ENCODE assay signal across 1 cellular context in the genomic region with DNA sequence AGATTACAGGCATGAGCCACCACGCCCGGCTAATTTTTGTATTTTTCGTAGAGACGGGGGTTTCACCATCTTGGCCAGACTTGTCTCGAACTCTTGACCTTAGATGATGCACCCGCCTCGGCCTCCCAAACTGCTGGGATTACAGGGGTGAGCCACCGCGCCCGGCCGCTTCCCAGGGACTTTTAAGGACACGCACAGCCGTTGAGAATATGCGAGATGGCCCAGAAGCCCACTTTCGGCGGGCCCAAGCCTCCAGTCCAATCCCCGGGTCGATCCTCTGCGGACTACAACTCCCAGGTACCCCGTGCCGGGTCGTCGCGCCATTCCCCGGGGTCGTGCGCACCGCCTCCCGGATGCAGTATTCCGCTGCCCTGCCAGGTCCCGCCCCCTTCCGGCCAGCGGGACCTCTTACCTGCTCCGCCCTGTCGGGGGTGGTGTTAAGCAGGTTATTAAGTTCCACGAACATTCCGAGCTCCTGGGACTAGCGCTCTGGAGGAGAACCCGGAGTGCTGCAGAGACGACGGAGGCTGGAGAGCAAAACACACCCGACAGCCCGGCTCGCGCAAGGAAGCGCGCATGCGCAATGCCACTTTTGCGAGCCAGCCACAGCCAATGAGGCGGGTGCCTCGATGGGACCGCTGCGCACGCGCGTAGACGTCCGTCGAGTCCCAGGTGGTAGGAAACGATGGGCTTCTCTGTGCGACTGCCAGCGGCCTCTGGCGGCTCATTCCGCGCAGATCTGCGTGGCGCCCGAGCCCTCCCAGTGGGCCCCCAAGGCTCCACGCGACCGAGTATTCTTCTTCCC.
A peak's percentile ranks its signal among the peaks of the same experiment; 100 is the strongest.
TF ChIP-seq lines count a peak whose summit lies in the region.

A gene with protein sequence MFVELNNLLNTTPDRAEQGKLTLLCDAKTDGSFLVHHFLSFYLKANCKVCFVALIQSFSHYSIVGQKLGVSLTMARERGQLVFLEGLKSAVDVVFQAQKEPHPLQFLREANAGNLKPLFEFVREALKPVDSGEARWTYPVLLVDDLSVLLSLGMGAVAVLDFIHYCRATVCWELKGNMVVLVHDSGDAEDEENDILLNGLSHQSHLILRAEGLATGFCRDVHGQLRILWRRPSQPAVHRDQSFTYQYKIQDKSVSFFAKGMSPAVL (minus strand): TSS at position 588 of the 805 bp plus-strand sequence. CDS start 122 bp downstream, at position 466.

TF ChIP-seq in K562, 482 proteins besides CTCF, POLR2A, EP300 and RAD21 (continued from another document and continues in another):
- TF ChIP-seq POLR2AphosphoS5 (IDR thresholded peaks at IDR 0.05; ENCODE audit: control insufficient read depth, insufficient read depth, low read depth, low read length), result peak; percentile 76
- TF ChIP-seq, protein P1, sequence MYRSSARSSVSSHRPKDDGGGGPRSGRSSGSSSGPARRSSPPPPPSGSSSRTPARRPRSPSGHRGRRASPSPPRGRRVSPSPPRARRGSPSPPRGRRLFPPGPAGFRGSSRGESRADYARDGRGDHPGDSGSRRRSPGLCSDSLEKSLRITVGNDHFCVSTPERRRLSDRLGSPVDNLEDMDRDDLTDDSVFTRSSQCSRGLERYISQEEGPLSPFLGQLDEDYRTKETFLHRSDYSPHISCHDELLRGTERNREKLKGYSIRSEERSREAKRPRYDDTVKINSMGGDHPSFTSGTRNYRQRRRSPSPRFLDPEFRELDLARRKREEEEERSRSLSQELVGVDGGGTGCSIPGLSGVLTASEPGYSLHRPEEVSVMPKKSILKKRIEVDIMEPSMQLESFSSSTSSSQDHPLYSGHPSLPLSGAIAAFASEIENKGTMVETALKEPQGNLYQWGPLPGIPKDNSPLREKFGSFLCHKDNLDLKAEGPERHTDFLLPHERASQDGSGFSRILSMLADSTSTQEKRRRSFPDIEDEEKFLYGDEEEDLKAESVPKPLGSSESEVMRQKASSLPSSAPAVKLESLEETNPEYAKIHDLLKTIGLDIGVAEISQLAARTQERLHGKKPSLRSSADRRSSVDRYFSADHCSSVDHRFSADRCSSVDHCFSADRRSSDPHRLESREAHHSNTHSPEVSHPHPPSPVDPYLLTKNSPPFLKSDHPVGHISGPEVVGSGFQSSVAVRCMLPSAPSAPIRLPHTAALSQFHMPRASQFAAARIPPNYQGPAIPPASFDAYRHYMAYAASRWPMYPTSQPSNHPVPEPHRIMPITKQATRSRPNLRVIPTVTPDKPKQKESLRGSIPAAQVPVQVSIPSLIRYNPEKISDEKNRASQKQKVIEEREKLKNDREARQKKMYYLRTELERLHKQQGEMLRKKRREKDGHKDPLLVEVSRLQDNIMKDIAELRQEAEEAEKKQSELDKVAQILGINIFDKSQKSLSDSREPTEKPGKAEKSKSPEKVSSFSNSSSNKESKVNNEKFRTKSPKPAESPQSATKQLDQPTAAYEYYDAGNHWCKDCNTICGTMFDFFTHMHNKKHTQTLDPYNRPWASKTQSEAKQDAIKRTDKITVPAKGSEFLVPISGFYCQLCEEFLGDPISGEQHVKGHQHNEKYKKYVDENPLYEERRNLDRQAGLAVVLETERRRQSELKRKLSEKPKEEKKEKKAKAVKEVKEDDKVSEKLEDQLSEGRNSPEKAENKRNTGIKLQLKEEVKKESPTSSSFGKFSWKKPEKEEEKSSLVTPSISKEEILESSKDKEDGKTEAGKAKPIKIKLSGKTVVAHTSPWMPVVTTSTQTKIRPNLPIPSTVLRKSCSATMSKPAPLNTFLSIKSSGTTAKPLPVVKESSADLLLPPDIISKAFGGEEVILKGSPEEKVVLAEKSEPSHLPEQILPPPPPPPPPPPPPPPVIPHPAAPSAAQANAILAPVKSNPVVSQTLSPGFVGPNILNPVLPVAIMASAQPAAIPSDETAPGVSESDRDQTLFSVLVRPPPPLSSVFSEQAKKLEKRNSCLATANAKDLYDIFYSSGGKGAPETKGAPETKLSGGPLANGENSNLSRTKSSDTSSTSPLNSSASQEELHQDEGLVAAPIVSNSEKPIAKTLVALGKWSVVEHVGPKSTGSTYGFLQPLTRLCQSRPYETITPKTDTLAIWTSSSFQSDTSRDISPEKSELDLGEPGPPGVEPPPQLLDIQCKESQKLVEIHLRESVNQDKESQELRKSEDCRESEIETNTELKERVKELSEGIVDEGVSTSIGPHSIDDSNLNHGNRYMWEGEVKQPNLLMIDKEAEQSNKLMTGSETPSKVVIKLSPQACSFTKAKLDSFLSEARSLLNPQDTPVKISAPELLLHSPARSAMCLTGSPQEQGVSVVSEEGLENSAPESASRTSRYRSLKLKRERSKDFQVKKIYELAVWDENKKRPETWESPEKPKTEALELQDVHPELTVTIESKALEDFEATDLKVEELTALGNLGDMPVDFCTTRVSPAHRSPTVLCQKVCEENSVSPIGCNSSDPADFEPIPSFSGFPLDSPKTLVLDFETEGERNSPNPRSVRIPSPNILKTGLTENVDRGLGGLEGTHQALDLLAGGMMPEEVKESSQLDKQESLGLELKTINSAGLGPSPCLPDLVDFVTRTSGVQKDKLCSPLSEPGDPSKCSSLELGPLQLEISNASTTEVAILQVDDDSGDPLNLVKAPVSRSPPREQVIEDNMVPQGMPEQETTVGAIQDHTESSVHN (IDR thresholded peaks at IDR 0.05; ENCODE audit: borderline replicate concordance in 1 of 2, low read depth in 1 of 2), result no peak
- TF ChIP-seq, protein P2, sequence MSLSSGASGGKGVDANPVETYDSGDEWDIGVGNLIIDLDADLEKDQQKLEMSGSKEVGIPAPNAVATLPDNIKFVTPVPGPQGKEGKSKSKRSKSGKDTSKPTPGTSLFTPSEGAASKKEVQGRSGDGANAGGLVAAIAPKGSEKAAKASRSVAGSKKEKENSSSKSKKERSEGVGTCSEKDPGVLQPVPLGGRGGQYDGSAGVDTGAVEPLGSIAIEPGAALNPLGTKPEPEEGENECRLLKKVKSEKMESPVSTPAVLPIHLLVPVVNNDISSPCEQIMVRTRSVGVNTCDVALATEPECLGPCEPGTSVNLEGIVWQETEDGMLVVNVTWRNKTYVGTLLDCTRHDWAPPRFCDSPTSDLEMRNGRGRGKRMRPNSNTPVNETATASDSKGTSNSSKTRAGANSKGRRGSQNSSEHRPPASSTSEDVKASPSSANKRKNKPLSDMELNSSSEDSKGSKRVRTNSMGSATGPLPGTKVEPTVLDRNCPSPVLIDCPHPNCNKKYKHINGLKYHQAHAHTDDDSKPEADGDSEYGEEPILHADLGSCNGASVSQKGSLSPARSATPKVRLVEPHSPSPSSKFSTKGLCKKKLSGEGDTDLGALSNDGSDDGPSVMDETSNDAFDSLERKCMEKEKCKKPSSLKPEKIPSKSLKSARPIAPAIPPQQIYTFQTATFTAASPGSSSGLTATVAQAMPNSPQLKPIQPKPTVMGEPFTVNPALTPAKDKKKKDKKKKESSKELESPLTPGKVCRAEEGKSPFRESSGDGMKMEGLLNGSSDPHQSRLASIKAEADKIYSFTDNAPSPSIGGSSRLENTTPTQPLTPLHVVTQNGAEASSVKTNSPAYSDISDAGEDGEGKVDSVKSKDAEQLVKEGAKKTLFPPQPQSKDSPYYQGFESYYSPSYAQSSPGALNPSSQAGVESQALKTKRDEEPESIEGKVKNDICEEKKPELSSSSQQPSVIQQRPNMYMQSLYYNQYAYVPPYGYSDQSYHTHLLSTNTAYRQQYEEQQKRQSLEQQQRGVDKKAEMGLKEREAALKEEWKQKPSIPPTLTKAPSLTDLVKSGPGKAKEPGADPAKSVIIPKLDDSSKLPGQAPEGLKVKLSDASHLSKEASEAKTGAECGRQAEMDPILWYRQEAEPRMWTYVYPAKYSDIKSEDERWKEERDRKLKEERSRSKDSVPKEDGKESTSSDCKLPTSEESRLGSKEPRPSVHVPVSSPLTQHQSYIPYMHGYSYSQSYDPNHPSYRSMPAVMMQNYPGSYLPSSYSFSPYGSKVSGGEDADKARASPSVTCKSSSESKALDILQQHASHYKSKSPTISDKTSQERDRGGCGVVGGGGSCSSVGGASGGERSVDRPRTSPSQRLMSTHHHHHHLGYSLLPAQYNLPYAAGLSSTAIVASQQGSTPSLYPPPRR (CRISPR knock-in tag; IDR thresholded peaks at IDR 0.05; ENCODE audit: borderline replicate concordance), result 0 out of 2 replicates have a peak, but pooled peaks have one; percentile 50
- no peak for TF ChIP-seq PYGO2 (tag; IDR thresholded peaks at IDR 0.05)
- peak; percentile 98 for TF ChIP-seq POLR2B (IDR thresholded peaks at IDR 0.05; ENCODE audit: low read depth, partially characterized antibody)
- TF ChIP-seq HNRNPL (IDR thresholded peaks at IDR 0.05; ENCODE audit: low read depth, low read length), result 0 out of 2 replicates have a peak, but pooled peaks have one; percentile 44
- no peak for TF ChIP-seq KHSRP (IDR thresholded peaks at IDR 0.05)
- TF ChIP-seq SRSF9 (IDR thresholded peaks at IDR 0.05; ENCODE audit: borderline replicate concordance, low read depth, low read length), result no peak
- TF ChIP-seq HSF4 (CRISPR knock-in tag; IDR thresholded peaks at IDR 0.05; ENCODE audit: borderline replicate concordance), result no peak
- TF ChIP-seq, protein P3, sequence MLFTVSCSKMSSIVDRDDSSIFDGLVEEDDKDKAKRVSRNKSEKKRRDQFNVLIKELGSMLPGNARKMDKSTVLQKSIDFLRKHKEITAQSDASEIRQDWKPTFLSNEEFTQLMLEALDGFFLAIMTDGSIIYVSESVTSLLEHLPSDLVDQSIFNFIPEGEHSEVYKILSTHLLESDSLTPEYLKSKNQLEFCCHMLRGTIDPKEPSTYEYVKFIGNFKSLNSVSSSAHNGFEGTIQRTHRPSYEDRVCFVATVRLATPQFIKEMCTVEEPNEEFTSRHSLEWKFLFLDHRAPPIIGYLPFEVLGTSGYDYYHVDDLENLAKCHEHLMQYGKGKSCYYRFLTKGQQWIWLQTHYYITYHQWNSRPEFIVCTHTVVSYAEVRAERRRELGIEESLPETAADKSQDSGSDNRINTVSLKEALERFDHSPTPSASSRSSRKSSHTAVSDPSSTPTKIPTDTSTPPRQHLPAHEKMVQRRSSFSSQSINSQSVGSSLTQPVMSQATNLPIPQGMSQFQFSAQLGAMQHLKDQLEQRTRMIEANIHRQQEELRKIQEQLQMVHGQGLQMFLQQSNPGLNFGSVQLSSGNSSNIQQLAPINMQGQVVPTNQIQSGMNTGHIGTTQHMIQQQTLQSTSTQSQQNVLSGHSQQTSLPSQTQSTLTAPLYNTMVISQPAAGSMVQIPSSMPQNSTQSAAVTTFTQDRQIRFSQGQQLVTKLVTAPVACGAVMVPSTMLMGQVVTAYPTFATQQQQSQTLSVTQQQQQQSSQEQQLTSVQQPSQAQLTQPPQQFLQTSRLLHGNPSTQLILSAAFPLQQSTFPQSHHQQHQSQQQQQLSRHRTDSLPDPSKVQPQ (CRISPR knock-in tag; IDR thresholded peaks at IDR 0.05; ENCODE audit: borderline replicate concordance), result no peak
- TF ChIP-seq CHD1 (IDR thresholded peaks at IDR 0.05; ENCODE audit: low read length), result peak; percentile 69
- no peak for TF ChIP-seq PURB (CRISPR knock-in tag; IDR thresholded peaks at IDR 0.05; ENCODE audit: low read depth)
- peak; percentile 4; the same call in 1 of the 2 replicates for TF ChIP-seq TAF7 (tag; IDR thresholded peaks at IDR 0.05)
- TF ChIP-seq, protein P4, sequence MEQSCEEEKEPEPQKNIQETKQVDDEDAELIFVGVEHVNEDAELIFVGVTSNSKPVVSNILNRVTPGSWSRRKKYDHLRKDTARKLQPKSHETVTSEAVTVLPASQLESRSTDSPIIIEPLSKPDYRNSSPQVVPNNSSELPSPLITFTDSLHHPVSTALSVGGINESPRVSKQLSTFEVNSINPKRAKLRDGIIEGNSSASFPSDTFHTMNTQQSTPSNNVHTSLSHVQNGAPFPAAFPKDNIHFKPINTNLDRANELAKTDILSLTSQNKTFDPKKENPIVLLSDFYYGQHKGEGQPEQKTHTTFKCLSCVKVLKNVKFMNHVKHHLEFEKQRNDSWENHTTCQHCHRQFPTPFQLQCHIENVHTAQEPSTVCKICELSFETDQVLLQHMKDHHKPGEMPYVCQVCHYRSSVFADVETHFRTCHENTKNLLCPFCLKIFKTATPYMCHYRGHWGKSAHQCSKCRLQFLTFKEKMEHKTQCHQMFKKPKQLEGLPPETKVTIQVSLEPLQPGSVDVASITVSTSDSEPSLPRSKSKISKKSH (CRISPR knock-in tag; IDR thresholded peaks at IDR 0.05), result no peak
- TF ChIP-seq FIP1L1 (IDR thresholded peaks at IDR 0.05; ENCODE audit: low read depth, low read length, poor library complexity, severe bottlenecking), result no peak
- TF ChIP-seq SIN3B (IDR thresholded peaks at IDR 0.05; ENCODE audit: low read depth), result 0 out of 2 replicates have a peak, but pooled peaks have one; percentile 66
- TF ChIP-seq FOXA3 (CRISPR knock-in tag; conservative IDR thresholded peaks at IDR 0.05 in 1 of 2, IDR thresholded peaks at IDR 0.05 in 1 of 2), result no peak
- no peak for TF ChIP-seq LEF1 (IDR thresholded peaks at IDR 0.05)
- TF ChIP-seq DACH1 (IDR thresholded peaks at IDR 0.05; ENCODE audit: partially characterized antibody), result peak; percentile 65
- 0 out of 2 replicates have a peak, but pooled peaks have one; percentile 51 for TF ChIP-seq ZNF668 (CRISPR knock-in tag; IDR thresholded peaks at IDR 0.05)
- TF ChIP-seq, protein P5, sequence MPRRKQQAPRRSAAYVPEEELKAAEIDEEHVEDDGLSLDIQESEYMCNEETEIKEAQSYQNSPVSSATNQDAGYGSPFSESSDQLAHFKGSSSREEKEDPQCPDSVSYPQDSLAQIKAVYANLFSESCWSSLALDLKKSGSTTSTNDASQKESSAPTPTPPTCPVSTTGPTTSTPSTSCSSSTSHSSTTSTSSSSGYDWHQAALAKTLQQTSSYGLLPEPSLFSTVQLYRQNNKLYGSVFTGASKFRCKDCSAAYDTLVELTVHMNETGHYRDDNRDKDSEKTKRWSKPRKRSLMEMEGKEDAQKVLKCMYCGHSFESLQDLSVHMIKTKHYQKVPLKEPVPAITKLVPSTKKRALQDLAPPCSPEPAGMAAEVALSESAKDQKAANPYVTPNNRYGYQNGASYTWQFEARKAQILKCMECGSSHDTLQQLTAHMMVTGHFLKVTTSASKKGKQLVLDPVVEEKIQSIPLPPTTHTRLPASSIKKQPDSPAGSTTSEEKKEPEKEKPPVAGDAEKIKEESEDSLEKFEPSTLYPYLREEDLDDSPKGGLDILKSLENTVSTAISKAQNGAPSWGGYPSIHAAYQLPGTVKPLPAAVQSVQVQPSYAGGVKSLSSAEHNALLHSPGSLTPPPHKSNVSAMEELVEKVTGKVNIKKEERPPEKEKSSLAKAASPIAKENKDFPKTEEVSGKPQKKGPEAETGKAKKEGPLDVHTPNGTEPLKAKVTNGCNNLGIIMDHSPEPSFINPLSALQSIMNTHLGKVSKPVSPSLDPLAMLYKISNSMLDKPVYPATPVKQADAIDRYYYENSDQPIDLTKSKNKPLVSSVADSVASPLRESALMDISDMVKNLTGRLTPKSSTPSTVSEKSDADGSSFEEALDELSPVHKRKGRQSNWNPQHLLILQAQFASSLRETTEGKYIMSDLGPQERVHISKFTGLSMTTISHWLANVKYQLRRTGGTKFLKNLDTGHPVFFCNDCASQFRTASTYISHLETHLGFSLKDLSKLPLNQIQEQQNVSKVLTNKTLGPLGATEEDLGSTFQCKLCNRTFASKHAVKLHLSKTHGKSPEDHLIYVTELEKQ (CRISPR knock-in tag; IDR thresholded peaks at IDR 0.05), result no peak
- no peak for TF ChIP-seq TCF7L2 (IDR thresholded peaks at IDR 0.05; ENCODE audit: low read depth, low read length)
- no peak for TF ChIP-seq ZKSCAN3 (CRISPR knock-in tag; IDR thresholded peaks at IDR 0.05)
- 0 out of 4 replicates have a peak, but pooled peaks of 1 of the 2 experiments have one; percentile 14 for TF ChIP-seq FOXK2 (conservative IDR thresholded peaks at IDR 0.05 in 1 of 2, IDR thresholded peaks at IDR 0.05 in 1 of 2; ENCODE audit: low read depth in 2 of 2)
